In the genomic region with DNA sequence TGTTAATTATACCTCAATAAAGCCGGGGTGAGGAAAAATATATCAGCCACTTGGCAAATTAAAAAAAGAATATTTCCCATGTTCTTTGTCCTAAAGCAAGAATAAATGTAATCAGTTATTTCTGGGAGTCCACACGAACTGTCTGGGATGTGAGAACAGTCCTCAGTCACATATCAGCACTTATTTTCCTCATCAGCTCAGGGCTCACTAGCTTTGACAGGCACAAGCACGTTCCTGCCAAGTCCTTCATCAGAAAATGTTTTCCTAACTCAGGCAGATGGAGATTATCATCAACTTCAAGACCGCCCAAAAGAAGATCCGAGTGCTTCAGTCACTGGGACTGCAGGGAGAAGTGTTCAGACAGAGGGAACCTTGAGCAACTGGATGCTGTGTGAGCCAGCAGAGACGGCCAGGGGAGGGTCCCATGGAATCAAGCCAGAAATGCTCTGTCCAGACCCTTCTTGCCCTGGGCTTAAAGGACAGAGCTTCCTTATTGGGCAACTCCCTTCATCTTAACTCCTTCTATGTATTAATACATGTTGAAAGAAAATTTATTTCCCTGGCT, we compare ENCODE assay signal across 1 cellular context.
TF ChIP-seq lines count a peak whose summit lies in the region.

No MANE protein-coding gene starts in this region.

TF ChIP-seq in endothelial cell of umbilical vein, 7 proteins besides CTCF, POLR2A, EP300 and RAD21:
- TF ChIP-seq EZH2 (IDR thresholded peaks at IDR 0.05; ENCODE audit: borderline replicate concordance, low read depth, low read length, severe bottlenecking) (no peak), FOS (IDR thresholded peaks at IDR 0.05; ENCODE audit: borderline replicate concordance, insufficient read depth, low read length) (no peak), GATA2 (IDR thresholded peaks at IDR 0.05; ENCODE audit: insufficient read depth, insufficient read length, low read depth, low read length) (no peak), JUN (IDR thresholded peaks at IDR 0.05; ENCODE audit: borderline replicate concordance, insufficient read depth, insufficient read length, low read depth) (no peak), MYC (IDR thresholded peaks at IDR 0.05; ENCODE audit: low read depth, low read length) (no peak)
- TF ChIP-seq, protein P1, sequence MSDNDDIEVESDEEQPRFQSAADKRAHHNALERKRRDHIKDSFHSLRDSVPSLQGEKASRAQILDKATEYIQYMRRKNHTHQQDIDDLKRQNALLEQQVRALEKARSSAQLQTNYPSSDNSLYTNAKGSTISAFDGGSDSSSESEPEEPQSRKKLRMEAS (IDR thresholded peaks at IDR 0.05; ENCODE audit: insufficient read depth, insufficient read length): no peak
